In genomic region chr18:48997681-48997984, GRCh38 we compare ENCODE assay signal across 1 cellular context.
TF ChIP-seq lines count a peak whose summit lies in the region.

No MANE protein-coding gene starts in this region.

TF ChIP-seq in WTC11, 78 proteins besides CTCF, POLR2A, EP300 and RAD21 (continued from another document):
- TF ChIP-seq ZNF396 (CRISPR knock-in tag; IDR thresholded peaks at IDR 0.05; ENCODE audit: borderline replicate concordance) (no peak), STAT6 (CRISPR knock-in tag; conservative IDR thresholded peaks at IDR 0.05; ENCODE audit: low read depth) (no peak), GRHL2 (CRISPR knock-in tag; IDR thresholded peaks at IDR 0.05; ENCODE audit: insufficient replicate concordance, severe bottlenecking) (no peak), NFYB (CRISPR knock-in tag; conservative IDR thresholded peaks at IDR 0.05; ENCODE audit: low read depth) (no peak), ETV6 (CRISPR knock-in tag; IDR thresholded peaks at IDR 0.05) (no peak), E2F5 (CRISPR knock-in tag; IDR thresholded peaks at IDR 0.05) (no peak), NFATC4 (CRISPR knock-in tag; IDR thresholded peaks at IDR 0.05) (no peak), USF1 (CRISPR knock-in tag; IDR thresholded peaks at IDR 0.05) (no peak), NR3C1 (CRISPR knock-in tag; conservative IDR thresholded peaks at IDR 0.05; ENCODE audit: low read depth) (no peak), ESRRA (CRISPR knock-in tag; IDR thresholded peaks at IDR 0.05; ENCODE audit: borderline replicate concordance) (no peak), ATF6 (CRISPR knock-in tag; IDR thresholded peaks at IDR 0.05) (no peak), ERG (CRISPR knock-in tag; IDR thresholded peaks at IDR 0.05) (no peak), CDX4 (CRISPR knock-in tag; IDR thresholded peaks at IDR 0.05; ENCODE audit: borderline replicate concordance) (no peak)
TF ChIP-seq in WTC11: peak in this region for 0.
